Comparison of ENCODE assay signal across 1 cellular context in the genomic region with DNA sequence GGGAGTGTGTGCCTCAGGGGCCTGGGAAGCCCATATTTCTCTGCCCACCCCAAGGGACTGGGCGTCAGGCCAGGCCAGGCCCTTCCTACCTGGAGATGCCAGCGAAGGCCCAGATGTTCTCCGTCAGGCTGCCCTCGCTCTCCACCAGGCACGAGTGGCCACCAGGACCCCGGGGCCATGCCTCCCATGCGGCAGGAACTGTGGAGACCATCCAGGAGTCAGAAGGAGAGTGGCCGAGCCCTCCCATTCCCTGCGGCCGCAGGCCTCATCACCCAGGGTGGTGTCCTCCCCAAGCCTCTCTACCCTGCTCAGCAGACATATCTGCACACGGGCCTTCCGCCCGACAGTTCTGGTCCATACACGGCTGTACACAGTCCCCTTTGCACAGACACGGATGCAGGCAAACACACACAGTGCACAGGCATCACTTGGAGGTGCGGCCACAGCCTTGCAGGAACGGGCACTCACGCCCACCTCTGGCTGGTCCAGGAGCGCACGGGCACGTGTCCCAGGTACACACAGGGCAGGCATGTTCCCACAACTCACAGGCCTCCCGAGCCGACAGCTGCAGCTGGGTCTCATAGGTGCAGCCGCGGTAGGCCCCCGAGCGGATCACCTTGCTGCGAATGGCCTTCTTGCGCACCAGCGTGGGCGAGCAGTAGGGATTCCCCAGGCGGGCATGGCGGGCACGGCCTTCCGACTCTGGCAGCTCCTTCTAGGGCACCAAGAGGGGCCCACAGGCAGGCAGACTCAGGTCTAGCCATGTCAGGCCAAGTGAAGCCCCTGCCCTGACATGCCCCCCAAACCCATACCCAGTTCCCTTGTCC.
TF ChIP-seq lines count a peak whose summit lies in the region.

No MANE protein-coding gene starts in this region.

TF ChIP-seq in SK-N-SH, 30 proteins besides CTCF, POLR2A, EP300 and RAD21 (continued from another document):
- no peak for TF ChIP-seq MEF2A (IDR thresholded peaks at IDR 0.05; ENCODE audit: borderline replicate concordance, low read depth)
TF ChIP-seq in SK-N-SH: peak in this region for 0.
